ENCODE assay signal across 6 cellular contexts in genomic region chr7:102510575-102510974, GRCh38. TPM values are rescaled to one million over a fixed set of nuclear protein-coding genes. Genes with fewer than 3 reads are reported as not detected.
"Had no signal": no experiment of that assay in that cellular context is flagged by ENCODE, and none has a peak within 500 bp of the region (broad histone marks: within the 10 kb centered on the region; RNA-seq: fewer than 3 reads in every experiment).

No MANE protein-coding gene starts in this region.

RNA-seq across cellular contexts. Expression of gene UPK3BL2, which starts 32.9 kb away (rescaled TPM):
- total RNA-seq: RPMI7951 had no signal

RNA-seq across cellular contexts. Expression of gene SPDYE2, which starts 40.5 kb away (rescaled TPM):
- total RNA-seq: activated naive CD4-positive, alpha-beta T cell treated with anti-CD3 and anti-CD28 coated beads for 36 hours; activated T-helper 2 cell treated with anti-CD3 and anti-CD28 coated beads, Interferon-gamma antibody, Interleukin-2, Interleukin-4, amounts not matched to agents 10 μg/mL and 5 μg/mL and 100 μg/mL, durations not matched to agents 14 hours and 24 hours and 36 hours; LHCN-M2; NCI-H460; RPMI7951; SK-MEL-5 had no signal
